In genomic region chr14:57576498-57576897, GRCh38 we compare ENCODE assay signal across 35 cellular contexts.
"Had no signal": no experiment of that assay in that cellular context is flagged by ENCODE, and none has a peak within 500 bp of the region (broad histone marks: within the 10 kb centered on the region; RNA-seq: fewer than 3 reads in every experiment).

No MANE protein-coding gene starts in this region.

- H3K4me1 ChIP-seq: ascending aorta had no signal

- H3K27ac ChIP-seq: ascending aorta, cardiac muscle cell, VCaP had no signal

- FAIRE-seq: bronchial epithelial cell, TTC549 had no signal

- H3K4me1 Mint-ChIP-seq: activated B cell treated with CpG ODN at 0.5 μM for 24 hours; activated CD4-positive, alpha-beta T cell treated with anti-CD3 and anti-CD28 coated beads, Interleukin-2, amount 10 ng/mL, durations not matched to agents 24 days and 14 days; activated naive CD4-positive, alpha-beta T cell treated with anti-CD3 and anti-CD28 coated beads, Interleukin-2, amount 10 ng/mL, durations not matched to agents 7 days and 5 days; activated naive CD4-positive, alpha-beta T cell treated with anti-CD3 and anti-CD28 coated beads, Interleukin-2, amount 50 U/mL, for 24 hours; activated naive CD8-positive, alpha-beta T cell treated with anti-CD3 and anti-CD28 coated beads, Interleukin-2, amount 10 ng/mL, durations not matched to agents 7 days and 5 days; activated naive CD8-positive, alpha-beta T cell treated with anti-CD3 and anti-CD28 coated beads, Interleukin-2, amount 50 U/mL, for 24 hours; activated T-helper 17 cell treated with anti-CD3 and anti-CD28 coated beads, Interleukin-2, amount 50 U/mL, for 72 hours; central memory CD8-positive, alpha-beta T cell; T-helper 17 cell had no signal

- H3K4me3 ChIP-seq: ascending aorta, cardiac muscle cell had no signal

- ATAC-seq: activated CD8-positive, alpha-beta T cell treated with anti-CD3 and anti-CD28 coated beads for 36 hours; activated naive CD8-positive, alpha-beta T cell treated with anti-CD3 and anti-CD28 coated beads, Interleukin-2, amount 50 U/mL, for 24 hours; activated T-cell treated with anti-CD3 and anti-CD28 coated beads, Interleukin-2, amount 50 U/mL, for 4 hours; activated T-cell treated with anti-CD3 and anti-CD28 coated beads, Interleukin-2, amount 50 U/mL, for 72 hours; activated T-helper 17 cell treated with anti-CD3 and anti-CD28 coated beads, Interleukin-2, amount 50 U/mL, for 72 hours; T-helper 17 cell had no signal

- H3K4me3 Mint-ChIP-seq: activated B cell treated with CpG ODN at 0.5 μM for 24 hours; activated CD4-positive, alpha-beta memory T cell treated with anti-CD3 and anti-CD28 coated beads for 36 hours; activated CD4-positive, alpha-beta T cell treated with anti-CD3 and anti-CD28 coated beads, Interleukin-2, amount 10 ng/mL, durations not matched to agents 24 days and 14 days; activated CD8-positive, alpha-beta T cell treated with anti-CD3 and anti-CD28 coated beads for 36 hours; activated naive CD4-positive, alpha-beta T cell treated with anti-CD3 and anti-CD28 coated beads, Interleukin-2, amount 10 ng/mL, durations not matched to agents 7 days and 5 days; activated naive CD4-positive, alpha-beta T cell treated with anti-CD3 and anti-CD28 coated beads, Interleukin-2, amount 50 U/mL, for 24 hours; activated naive CD8-positive, alpha-beta T cell; activated naive CD8-positive, alpha-beta T cell treated with anti-CD3 and anti-CD28 coated beads, Interleukin-2, amount 10 ng/mL, durations not matched to agents 7 days and 5 days; activated naive CD8-positive, alpha-beta T cell treated with anti-CD3 and anti-CD28 coated beads, Interleukin-2, amount 50 U/mL, for 24 hours; activated T-cell treated with anti-CD3 and anti-CD28 coated beads, Interleukin-2, amount 50 U/mL, for 4 hours; activated T-cell treated with anti-CD3 and anti-CD28 coated beads, Interleukin-2, amount 50 U/mL, for 72 hours; activated T-helper 1 cell treated with anti-CD3 and anti-CD28 coated beads, Interleukin-12 subunit alpha, Interleukin-12 subunit beta, Interleukin-2, Interleukin-4 antibody, amounts not matched to agents 30 ng/mL and 10 ng/mL and 1 ng/mL, durations not matched to agents 14 hours and 24 hours and 36 hours; activated T-helper 17 cell treated with anti-CD3 and anti-CD28 coated beads, Interleukin-2, amount 50 U/mL, for 72 hours; brain; central memory CD8-positive, alpha-beta T cell; T-helper 17 cell had no signal

- H3K9me3 Mint-ChIP-seq: activated B cell treated with CpG ODN at 0.5 μM for 24 hours; activated CD4-positive, alpha-beta memory T cell treated with anti-CD3 and anti-CD28 coated beads for 36 hours; activated CD4-positive, alpha-beta T cell treated with anti-CD3 and anti-CD28 coated beads, Interleukin-2, amount 10 ng/mL, durations not matched to agents 24 days and 14 days; activated CD8-positive, alpha-beta T cell treated with anti-CD3 and anti-CD28 coated beads for 36 hours; activated naive CD4-positive, alpha-beta T cell treated with anti-CD3 and anti-CD28 coated beads, Interleukin-2, amount 10 ng/mL, durations not matched to agents 7 days and 5 days; activated naive CD4-positive, alpha-beta T cell treated with anti-CD3 and anti-CD28 coated beads, Interleukin-2, amount 50 U/mL, for 24 hours; activated naive CD8-positive, alpha-beta T cell treated with anti-CD3 and anti-CD28 coated beads, Interleukin-2, amount 10 ng/mL, durations not matched to agents 7 days and 5 days; activated naive CD8-positive, alpha-beta T cell treated with anti-CD3 and anti-CD28 coated beads, Interleukin-2, amount 50 U/mL, for 24 hours; activated T-cell treated with anti-CD3 and anti-CD28 coated beads, Interleukin-2, amount 50 U/mL, for 4 hours; activated T-helper 1 cell treated with anti-CD3 and anti-CD28 coated beads, Interleukin-12 subunit alpha, Interleukin-12 subunit beta, Interleukin-2, Interleukin-4 antibody, amounts not matched to agents 30 ng/mL and 10 ng/mL and 1 ng/mL, durations not matched to agents 14 hours and 24 hours and 36 hours; activated T-helper 17 cell treated with anti-CD3 and anti-CD28 coated beads, Interleukin-2, amount 50 U/mL, for 72 hours; brain; central memory CD8-positive, alpha-beta T cell had no signal

- H3K27me3 ChIP-seq: ascending aorta, cardiac muscle cell had no signal

- H3K36me3 ChIP-seq: ascending aorta, cardiac muscle cell had no signal

- H3K36me3 Mint-ChIP-seq: activated CD4-positive, alpha-beta memory T cell treated with anti-CD3 and anti-CD28 coated beads for 36 hours; activated naive CD4-positive, alpha-beta T cell treated with anti-CD3 and anti-CD28 coated beads, Interleukin-2, amount 10 ng/mL, durations not matched to agents 7 days and 5 days; activated naive CD4-positive, alpha-beta T cell treated with anti-CD3 and anti-CD28 coated beads, Interleukin-2, amount 50 U/mL, for 24 hours; activated naive CD8-positive, alpha-beta T cell treated with anti-CD3 and anti-CD28 coated beads, Interleukin-2, amount 10 ng/mL, durations not matched to agents 7 days and 5 days; brain had no signal

- DNase-seq: activated B cell treated with CpG ODN at 0.5 μM for 24 hours; activated CD4-positive, alpha-beta memory T cell treated with anti-CD3 and anti-CD28 coated beads for 36 hours; activated CD4-positive, alpha-beta T cell treated with anti-CD3 and anti-CD28 coated beads for 4 hours; activated CD4-positive, alpha-beta T cell treated with anti-CD3 and anti-CD28 coated beads, Interleukin-2, amount 10 ng/mL, durations not matched to agents 24 days and 14 days; activated CD4-positive, alpha-beta T cell treated with anti-CD3 and anti-CD28 coated beads, Interleukin-2, amount 50 U/mL, for 1 hour; activated CD4-positive, alpha-beta T cell treated with anti-CD3 and anti-CD28 coated beads, Interleukin-2, amount 50 U/mL, for 4 hours; activated CD4-positive, CD25-positive, alpha-beta regulatory T cell treated with anti-CD3 and anti-CD28 coated beads, Interleukin-2, amount 50 U/mL, for 72 hours; activated CD8-positive, alpha-beta memory T cell treated with anti-CD3 and anti-CD28 coated beads, Interleukin-2, amount 50 U/mL, for 4 hours; activated CD8-positive, alpha-beta T cell treated with anti-CD3 and anti-CD28 coated beads for 36 hours; activated effector memory CD4-positive, alpha-beta T cell treated with anti-CD3 and anti-CD28 coated beads, Interleukin-2, amount 50 U/mL, for 16 hours; activated gamma-delta T cell treated with Interleukin-2 at 50 U/mL for 16 hours; activated naive CD4-positive, alpha-beta T cell; activated naive CD4-positive, alpha-beta T cell treated with anti-CD3 and anti-CD28 coated beads, Interleukin-2, amount 10 ng/mL, durations not matched to agents 7 days and 5 days; activated naive CD8-positive, alpha-beta T cell treated with anti-CD3 and anti-CD28 coated beads, Interleukin-2, amount 10 ng/mL, durations not matched to agents 7 days and 5 days; activated naive CD8-positive, alpha-beta T cell treated with anti-CD3 and anti-CD28 coated beads, Interleukin-2, amount 50 U/mL, for 24 hours; activated T-cell treated with anti-CD3 and anti-CD28 coated beads for 4 hours; activated T-cell treated with anti-CD3 and anti-CD28 coated beads, Interleukin-2, amount 50 U/mL, for 1 hour; activated T-cell treated with anti-CD3 and anti-CD28 coated beads, Interleukin-2, amount 50 U/mL, for 4 hours; activated T-cell treated with anti-CD3 and anti-CD28 coated beads, Interleukin-2, amount 50 U/mL, for 72 hours; amygdala; anterior cingulate cortex; caudate nucleus; cerebellar nuclear complex; T-helper 17 cell had no signal

- H3K9me3 ChIP-seq: ascending aorta had no signal

- H3K27ac Mint-ChIP-seq: activated B cell treated with CpG ODN at 0.5 μM for 24 hours; activated CD4-positive, alpha-beta memory T cell treated with anti-CD3 and anti-CD28 coated beads for 36 hours; activated CD4-positive, alpha-beta T cell treated with anti-CD3 and anti-CD28 coated beads, Interleukin-2, amount 10 ng/mL, durations not matched to agents 24 days and 14 days; activated CD8-positive, alpha-beta T cell treated with anti-CD3 and anti-CD28 coated beads for 36 hours; activated naive CD4-positive, alpha-beta T cell treated with anti-CD3 and anti-CD28 coated beads, Interleukin-2, amount 10 ng/mL, durations not matched to agents 7 days and 5 days; activated naive CD8-positive, alpha-beta T cell; activated naive CD8-positive, alpha-beta T cell treated with anti-CD3 and anti-CD28 coated beads, Interleukin-2, amount 10 ng/mL, durations not matched to agents 7 days and 5 days; activated naive CD8-positive, alpha-beta T cell treated with anti-CD3 and anti-CD28 coated beads, Interleukin-2, amount 50 U/mL, for 24 hours; activated T-cell treated with anti-CD3 and anti-CD28 coated beads, Interleukin-2, amount 50 U/mL, for 72 hours; activated T-helper 1 cell treated with anti-CD3 and anti-CD28 coated beads, Interleukin-12 subunit alpha, Interleukin-12 subunit beta, Interleukin-2, Interleukin-4 antibody, amounts not matched to agents 30 ng/mL and 10 ng/mL and 1 ng/mL, durations not matched to agents 14 hours and 24 hours and 36 hours; activated T-helper 17 cell treated with anti-CD3 and anti-CD28 coated beads, Interleukin-2, amount 50 U/mL, for 72 hours; T-helper 17 cell had no signal

- H3K27me3 Mint-ChIP-seq: activated CD4-positive, alpha-beta memory T cell treated with anti-CD3 and anti-CD28 coated beads for 36 hours; activated CD4-positive, alpha-beta T cell treated with anti-CD3 and anti-CD28 coated beads, Interleukin-2, amount 10 ng/mL, durations not matched to agents 24 days and 14 days; activated naive CD4-positive, alpha-beta T cell treated with anti-CD3 and anti-CD28 coated beads, Interleukin-2, amount 10 ng/mL, durations not matched to agents 7 days and 5 days; activated naive CD4-positive, alpha-beta T cell treated with anti-CD3 and anti-CD28 coated beads, Interleukin-2, amount 50 U/mL, for 24 hours; activated naive CD8-positive, alpha-beta T cell; activated naive CD8-positive, alpha-beta T cell treated with anti-CD3 and anti-CD28 coated beads, Interleukin-2, amount 10 ng/mL, durations not matched to agents 7 days and 5 days; activated naive CD8-positive, alpha-beta T cell treated with anti-CD3 and anti-CD28 coated beads, Interleukin-2, amount 50 U/mL, for 24 hours; activated T-helper 17 cell treated with anti-CD3 and anti-CD28 coated beads, Interleukin-2, amount 50 U/mL, for 72 hours; brain; central memory CD8-positive, alpha-beta T cell; T-helper 17 cell had no signal
